ENCODE assay signal across 18 cellular contexts in the genomic region with DNA sequence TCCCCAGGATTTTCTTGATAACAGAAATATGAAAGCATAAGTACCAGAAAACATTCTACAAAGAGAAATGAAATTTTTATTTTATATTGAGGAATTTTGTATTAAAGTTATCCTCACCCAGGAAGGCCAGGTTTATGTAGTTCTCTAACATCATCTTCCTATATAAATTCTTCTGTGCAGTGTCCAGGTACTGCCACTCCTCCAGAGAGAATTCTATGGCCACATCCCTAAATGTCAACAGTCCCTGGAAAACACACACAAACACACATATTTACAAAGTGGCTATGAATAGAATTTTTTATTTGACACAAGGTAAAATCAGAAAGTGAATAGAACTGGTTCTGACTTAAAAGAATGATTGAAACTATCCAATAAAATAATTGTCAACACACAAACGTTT.
"Had no signal": no experiment of that assay in that cellular context is flagged by ENCODE, and none has a peak within 500 bp of the region (broad histone marks: within the 10 kb centered on the region; RNA-seq: fewer than 3 reads in every experiment).

No MANE protein-coding gene starts in this region.

- DNase-seq: KBM-7, MG63, NCI-H1092, NCI-H1105 treated with DMSO at 0.1 percent for 48 hours, NCI-H1417 treated with DMSO at 0.1 percent for 48 hours, NCI-H146, NCI-H1694 treated with DMSO at 0.1 percent for 48 hours, NCI-H1930, NCI-H2081, NCI-H2107, NCI-H2227 treated with DMSO at 0.1 percent for 48 hours, NCI-H524 treated with DMSO at 0.1 percent for 48 hours, NCI-H69, NCI-H774, SHP77, SK-N-SH had no signal

- H3K9ac ChIP-seq: SK-N-SH had no signal

- ATAC-seq: Panc1 had no signal

- H3K27me3 ChIP-seq: MG63 had no signal

- H3K9me3 ChIP-seq: MG63, SK-N-SH had no signal

- H3K4me3 ChIP-seq: MG63 had no signal

- H3K27ac ChIP-seq: RWPE1 had no signal

- H3K4me2 ChIP-seq: SK-N-SH had no signal

- H3K9me2 ChIP-seq: SK-N-SH had no signal

- H3K36me3 ChIP-seq: MG63 had no signal
